In the genomic region with DNA sequence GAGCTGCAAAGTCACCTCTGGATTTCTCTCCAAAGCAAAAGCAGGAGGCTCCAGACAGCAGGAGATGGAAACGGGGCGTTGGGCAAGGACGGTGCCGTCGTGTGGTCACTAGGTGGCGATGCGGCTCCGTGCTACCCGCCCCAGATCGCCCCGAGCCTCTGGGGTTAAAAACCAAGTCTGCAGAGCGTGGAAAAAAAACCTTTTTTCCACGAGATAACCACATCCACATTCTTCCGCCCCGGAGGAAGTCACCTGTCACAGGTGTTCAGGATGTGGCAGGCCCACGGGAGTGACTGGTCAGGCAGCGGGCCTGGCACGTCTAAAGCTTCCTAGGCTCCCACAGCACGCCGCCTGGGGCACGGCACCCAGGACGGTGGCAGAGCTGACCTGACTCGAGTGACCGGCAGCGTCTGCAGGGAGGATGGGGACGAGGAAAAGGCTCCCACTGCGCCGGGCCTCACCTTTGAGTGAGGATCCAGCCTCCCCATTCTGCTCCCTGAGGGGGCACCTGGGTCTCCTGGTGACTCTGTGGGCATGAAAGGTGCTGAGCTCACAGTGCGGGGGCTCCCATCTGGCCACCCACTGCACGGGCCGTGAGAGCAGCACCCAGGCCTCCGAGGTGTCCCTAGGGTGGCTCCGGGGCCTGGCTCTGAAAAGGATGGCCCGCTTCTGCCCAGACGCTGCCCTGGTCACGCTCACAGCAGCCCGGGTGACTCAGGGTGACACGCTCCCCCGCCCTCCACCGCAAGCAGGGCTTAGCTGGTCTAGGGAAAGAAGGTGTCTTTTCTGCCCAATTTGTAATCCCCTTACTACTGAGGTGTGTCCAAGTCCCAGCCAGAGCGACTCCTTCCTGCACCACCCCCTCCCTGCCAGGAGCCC, we compare ENCODE assay signal across 8 cellular contexts. TPM values are rescaled to one million over a fixed set of nuclear protein-coding genes. Genes with fewer than 3 reads are reported as not detected.
A peak's percentile ranks its signal among the peaks of the same experiment; 100 is the strongest.
DNase-seq lines count a peak whose midpoint lies in the region; ATAC-seq and TF ChIP-seq lines count a peak whose summit lies in the region.

No MANE protein-coding gene starts in this region.

- H3K27me3 Mint-ChIP-seq in MCF 10A (ENCODE audit: insufficient read depth, unreplicated experiment) = no peaks in the 10 kb centered on the region

- DNase-seq in GM06990 (ENCODE audit: extremely low read depth, insufficient read length) (peak; percentile 83), NCI-H2107 treated with DMSO at 0.1 percent for 48 hours (lab: John Stamatoyannopoulos, UW; ENCODE audit: unreplicated experiment) (peak; percentile 79), WERI-Rb-1 (peak; percentile 78), MCF 10A (ENCODE audit: unreplicated experiment) (peak; percentile 82), iris pigment epithelial cell (ENCODE audit: low read depth) (peak; percentile 71)
- peak; percentile 62 to 79 (median 69) for DNase-seq in stimulated activated CD4-positive, alpha-beta T cell treated with anti-CD3 and anti-CD28 coated beads, Interleukin-12 subunit alpha, Interleukin-12 subunit beta, amount 100 ng/mL, for 48 hours (ENCODE audit: low read depth in 2 of 3, low spot score in 1 of 3)

- peak overlapping the region; percentile 39 for H3K4me3 Mint-ChIP-seq in MCF 10A (ENCODE audit: unreplicated experiment)

- peaks cover 13% of the 10 kb centered on the region for H3K4me1 Mint-ChIP-seq in MCF 10A (ENCODE audit: insufficient read depth, unreplicated experiment)

- H3K27ac ChIP-seq in WERI-Rb-1 = peak overlapping the region; percentile 30; the same call in 1 of the 2 replicates

- BruUV-seq in MCF 10A (replicated peaks; lab: Mats Ljungman, UMichigan) = no TSS peak

- POLR2A ChIA-PET in MCF 10A (lab: Yijun Ruan, JAX) = interaction anchor here (0.6 to 2.2 kb wide), 16 partner anchors 9 to 203 kb away, joined by 3 to 14 read pairs (median 4); no protein-coding TSS in a partner anchor

- H3K27ac Mint-ChIP-seq in MCF 10A (ENCODE audit: low read depth, unreplicated experiment) = no peak overlapping the region

- TF ChIP-seq CTCF in GM06990 (IDR thresholded peaks at IDR 0.05; ENCODE audit: insufficient read depth, low read length, poor library complexity, severe bottlenecking) (peak; percentile 94), WERI-Rb-1 (IDR thresholded peaks at IDR 0.05; ENCODE audit: low read depth, low read length) (peak; percentile 97), MCF 10A (IDR thresholded peaks at IDR 0.05; ENCODE audit: unreplicated experiment) (peak; percentile 97)

- H3K4me3 ChIP-seq in GM06990 (replicated peaks; ENCODE audit: low read depth, low read length) (peak overlapping the region; percentile 38), WERI-Rb-1 (ENCODE audit: low read depth, low read length) (peak overlapping the region; percentile 9)

- intact Hi-C loops in MCF 10A (cut with micrococcal nuclease) = loop anchor here (1.0 kb wide), 3 partner anchors 63 to 209 kb away; no protein-coding TSS in a partner anchor

- H3K27me3 ChIP-seq in GM06990 (replicated peaks; ENCODE audit: control insufficient read depth, insufficient read depth, low read length) = no peaks in the 10 kb centered on the region
- H3K27me3 ChIP-seq in WERI-Rb-1 (ENCODE audit: insufficient read depth, low read depth, severe bottlenecking) = no peaks in the 10 kb centered on the region

- H3K36me3 Mint-ChIP-seq in MCF 10A (ENCODE audit: insufficient read depth, unreplicated experiment) = peaks cover 52% of the 10 kb centered on the region

- no peaks in the 10 kb centered on the region for H3K9me3 Mint-ChIP-seq in MCF 10A (ENCODE audit: unreplicated experiment)

- CTCF ChIA-PET in MCF 10A (lab: Yijun Ruan, JAX) = interaction anchor here (0.5 to 3.7 kb wide), 47 partner anchors 9 to 1327 kb away, joined by 3 to 63 read pairs (median 5); no protein-coding TSS in a partner anchor

- ATAC-seq in HG02798 (IDR thresholded peaks at IDR 0.05; ENCODE audit: poor library complexity, unreplicated experiment) = peak; percentile 79
- no peak for ATAC-seq in HG02588 (IDR thresholded peaks at IDR 0.05; ENCODE audit: unreplicated experiment)

- H3K36me3 ChIP-seq in GM06990 (ENCODE audit: control insufficient read depth, insufficient read depth, low read length) (peaks cover 13% of the 10 kb centered on the region), WERI-Rb-1 (peaks cover 29% of the 10 kb centered on the region)

- no peaks in the 10 kb centered on the region for H3K9me3 ChIP-seq in WERI-Rb-1 (ENCODE audit: severe bottlenecking)

RNA-seq across cellular contexts. Expression of a gene that starts 18.7 kb away (rescaled TPM):
- 15.7 and 19.5 TPM in 2 replicates for total RNA-seq in MCF 10A (2022)

RNA-seq across cellular contexts. Expression of a gene that starts 35.5 kb away (rescaled TPM):
- total RNA-seq in MCF 10A (2022) = 1,855 and 2,659 TPM in 2 replicates
